19 cellular contexts compared by ENCODE assay signal in the genomic region with DNA sequence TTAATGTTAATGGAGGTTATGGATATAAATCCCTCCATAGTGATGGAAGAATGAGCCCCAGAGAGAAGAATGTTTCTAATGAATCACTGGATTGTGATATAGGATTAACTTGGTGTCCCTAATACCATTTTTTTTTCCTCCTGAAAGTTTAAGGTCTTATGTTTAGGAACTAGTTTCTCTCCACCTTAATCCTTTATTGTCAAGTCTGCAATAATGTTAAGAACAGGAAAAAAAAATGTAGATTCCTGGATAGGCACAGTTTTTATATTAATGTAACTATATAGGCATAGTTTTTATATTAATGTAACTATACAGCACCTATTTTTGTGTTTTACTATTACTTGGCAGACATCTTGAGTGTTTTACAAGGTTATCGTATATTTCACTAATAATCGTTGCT.
"Had no signal": no experiment of that assay in that cellular context is flagged by ENCODE, and none has a peak within 500 bp of the region (broad histone marks: within the 10 kb centered on the region; RNA-seq: fewer than 3 reads in every experiment).

No MANE protein-coding gene starts in this region.

- H3K4me3 Mint-ChIP-seq: activated CD4-positive, alpha-beta T cell treated with anti-CD3 and anti-CD28 coated beads, Interleukin-2, amount 10 ng/mL, durations not matched to agents 24 days and 14 days; activated CD8-positive, alpha-beta T cell treated with anti-CD3 and anti-CD28 coated beads for 36 hours; activated naive CD4-positive, alpha-beta T cell treated with anti-CD3 and anti-CD28 coated beads for 36 hours; activated naive CD8-positive, alpha-beta T cell treated with anti-CD3 and anti-CD28 coated beads, Interleukin-2, amount 50 U/mL, for 24 hours; effector memory CD8-positive, alpha-beta T cell; natural killer cell had no signal

- H3K27me3 ChIP-seq: foreskin keratinocyte, left lung, transverse colon had no signal

- H3K9me3 ChIP-seq: left lung, transverse colon had no signal

- H3K36me3 ChIP-seq: left lung, transverse colon had no signal

- H3K27me3 Mint-ChIP-seq: activated CD8-positive, alpha-beta T cell treated with anti-CD3 and anti-CD28 coated beads for 36 hours; effector memory CD8-positive, alpha-beta T cell had no signal

- H3K27ac Mint-ChIP-seq: activated CD4-positive, alpha-beta T cell treated with anti-CD3 and anti-CD28 coated beads, Interleukin-2, amount 10 ng/mL, durations not matched to agents 24 days and 14 days; activated CD8-positive, alpha-beta T cell treated with anti-CD3 and anti-CD28 coated beads for 36 hours; activated naive CD4-positive, alpha-beta T cell treated with anti-CD3 and anti-CD28 coated beads for 36 hours; activated naive CD8-positive, alpha-beta T cell treated with anti-CD3 and anti-CD28 coated beads, Interleukin-2, amount 50 U/mL, for 24 hours; activated T-helper 2 cell treated with anti-CD3 and anti-CD28 coated beads, Interferon-gamma antibody, Interleukin-2, Interleukin-4, amounts not matched to agents 10 μg/mL and 5 μg/mL and 100 μg/mL, durations not matched to agents 14 hours and 24 hours and 36 hours; effector memory CD8-positive, alpha-beta T cell; natural killer cell had no signal

- H3K27ac ChIP-seq: foreskin keratinocyte, left lung, parathyroid adenoma had no signal

- ATAC-seq: activated CD8-positive, alpha-beta T cell treated with anti-CD3 and anti-CD28 coated beads for 36 hours; activated naive CD8-positive, alpha-beta T cell treated with anti-CD3 and anti-CD28 coated beads, Interleukin-2, amount 50 U/mL, for 24 hours; effector memory CD8-positive, alpha-beta T cell; foreskin keratinocyte; natural killer cell had no signal

- H3K4me1 Mint-ChIP-seq: activated CD4-positive, alpha-beta T cell treated with anti-CD3 and anti-CD28 coated beads, Interleukin-2, amount 10 ng/mL, durations not matched to agents 24 days and 14 days; activated naive CD8-positive, alpha-beta T cell treated with anti-CD3 and anti-CD28 coated beads, Interleukin-2, amount 50 U/mL, for 24 hours; natural killer cell had no signal

- H3K36me3 Mint-ChIP-seq: natural killer cell had no signal

- H3K4me3 ChIP-seq: left lung, transverse colon had no signal

- DNase-seq: activated CD4-positive, alpha-beta T cell treated with anti-CD3 and anti-CD28 coated beads, Interleukin-2, amount 10 ng/mL, durations not matched to agents 24 days and 14 days; activated CD8-positive, alpha-beta T cell treated with anti-CD3 and anti-CD28 coated beads for 36 hours; activated naive CD4-positive, alpha-beta T cell treated with anti-CD3 and anti-CD28 coated beads for 36 hours; activated naive CD8-positive, alpha-beta T cell treated with anti-CD3 and anti-CD28 coated beads, Interleukin-2, amount 50 U/mL, for 24 hours; activated T-cell treated with anti-CD3 and anti-CD28 coated beads, Interleukin-2, amount 50 U/mL, for 1 hour; aorta; cerebellar nuclear complex; dermis blood vessel endothelial cell; effector memory CD8-positive, alpha-beta T cell; foreskin keratinocyte; head of caudate nucleus; left lung; natural killer cell; stimulated activated CD8-positive, alpha-beta memory T cell treated with anti-CD3 and anti-CD28 coated beads, Interleukin-4, amount 100 ng/mL, for 48 hours; stimulated activated naive CD4-positive, alpha-beta T cell; T1000; transverse colon had no signal

- H3K4me1 ChIP-seq: foreskin keratinocyte had no signal

- H3K9me3 Mint-ChIP-seq: activated CD4-positive, alpha-beta T cell treated with anti-CD3 and anti-CD28 coated beads, Interleukin-2, amount 10 ng/mL, durations not matched to agents 24 days and 14 days; activated CD8-positive, alpha-beta T cell treated with anti-CD3 and anti-CD28 coated beads for 36 hours; activated naive CD4-positive, alpha-beta T cell treated with anti-CD3 and anti-CD28 coated beads for 36 hours; activated T-helper 2 cell treated with anti-CD3 and anti-CD28 coated beads, Interferon-gamma antibody, Interleukin-2, Interleukin-4, amounts not matched to agents 10 μg/mL and 5 μg/mL and 100 μg/mL, durations not matched to agents 14 hours and 24 hours and 36 hours; effector memory CD8-positive, alpha-beta T cell; natural killer cell had no signal
